Comparison of ENCODE assay signal across 21 cellular contexts in genomic region chr13:78714717-78715116, GRCh38.
"Had no signal": no experiment of that assay in that cellular context is flagged by ENCODE, and none has a peak within 500 bp of the region (broad histone marks: within the 10 kb centered on the region; RNA-seq: fewer than 3 reads in every experiment).

No MANE protein-coding gene starts in this region.

- H3K9me3 ChIP-seq: gastrocnemius medialis, heart left ventricle, mucosa of descending colon, prostate gland, sigmoid colon, stomach, thyroid gland had no signal

- H3K9ac ChIP-seq: neural progenitor cell had no signal

- H2AFZ ChIP-seq: hepatocyte, neural progenitor cell had no signal

- H3K79me2 ChIP-seq: hepatocyte had no signal

- H3K36me3 ChIP-seq: gastrocnemius medialis, heart left ventricle, neural progenitor cell, prostate gland, sigmoid colon, stomach, thyroid gland had no signal

- H3K4me2 ChIP-seq: hepatocyte, neural progenitor cell had no signal

- H3K27ac ChIP-seq: dorsolateral prefrontal cortex, epithelial cell of prostate, gastrocnemius medialis, heart left ventricle, hepatocyte, neural progenitor cell, prostate gland, sigmoid colon, stomach, thyroid gland had no signal

- DNase-seq: dorsolateral prefrontal cortex; effector CD4-positive, alpha-beta T cell; foreskin fibroblast; gastrocnemius medialis; heart left ventricle; kidney; mesenchymal stem cell; mucosa of descending colon; naive B cell; right cardiac atrium; sigmoid colon; stimulated activated CD4-positive, alpha-beta T cell treated with anti-CD3 and anti-CD28 coated beads, Interleukin-2, amount 100 ng/mL, for 24 hours; stimulated activated CD4-positive, alpha-beta T cell treated with anti-CD3 and anti-CD28 coated beads, Interleukin-4, amount 100 ng/mL, for 24 hours; stimulated activated naive CD4-positive, alpha-beta T cell treated with Interleukin-2 at 50 U/mL for 16 hours; stomach; thyroid gland had no signal

- H3K4me3 ChIP-seq: dorsolateral prefrontal cortex, gastrocnemius medialis, heart left ventricle, hepatocyte, mucosa of descending colon, neural progenitor cell, prostate gland, sigmoid colon, stomach, thyroid gland had no signal

- H3K4me1 ChIP-seq: gastrocnemius medialis, heart left ventricle, neural progenitor cell, prostate gland, sigmoid colon, stomach, thyroid gland had no signal

- H3K27me3 ChIP-seq: gastrocnemius medialis, hepatocyte, neural progenitor cell, sigmoid colon, stomach, thyroid gland had no signal

- FAIRE-seq: colon, kidney had no signal
